In the genomic region with DNA sequence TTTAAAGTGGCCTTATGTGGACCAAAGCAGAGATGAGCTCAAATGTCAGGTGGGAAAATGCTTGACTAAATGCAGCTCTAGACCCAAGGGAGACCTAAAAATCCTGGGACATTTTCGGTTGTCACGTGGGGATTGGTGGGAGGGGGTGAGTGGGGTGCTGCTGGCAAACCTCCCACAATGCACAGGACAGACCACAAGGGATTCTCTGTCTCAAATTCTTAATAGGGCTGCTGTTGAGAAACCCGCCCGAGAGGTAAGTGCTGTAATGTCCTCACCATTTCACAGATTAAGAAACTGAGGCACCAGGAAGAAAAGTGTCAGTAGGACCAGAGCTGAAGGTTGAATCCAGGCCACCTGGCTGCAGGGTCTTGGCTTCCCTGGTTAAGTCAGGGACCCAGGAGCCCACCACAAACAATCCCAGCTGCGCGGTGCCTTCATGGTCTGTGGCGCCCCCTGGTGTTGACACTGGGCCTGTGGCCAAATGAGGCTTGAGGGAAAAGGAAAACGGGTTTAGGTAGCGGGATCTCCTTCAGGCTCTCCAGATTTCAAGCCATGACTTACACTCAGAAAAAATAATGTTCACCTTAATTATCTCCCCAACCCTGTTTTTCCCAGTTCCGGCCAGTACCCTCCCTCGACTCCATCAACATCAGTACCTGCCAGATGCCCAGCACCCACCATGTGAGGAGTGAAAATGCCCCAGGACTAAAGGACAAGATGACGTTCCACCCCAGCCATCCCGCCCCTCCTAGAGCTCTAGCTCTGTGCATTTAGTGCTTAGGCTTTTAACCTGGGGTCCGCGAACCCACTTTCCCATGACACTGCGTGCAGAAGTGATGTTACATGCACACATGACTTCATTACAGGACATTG, we compare ENCODE assay signal across 8 cellular contexts. TPM values are rescaled to one million over a fixed set of nuclear protein-coding genes. Genes with fewer than 3 reads are reported as not detected.
DNase-seq lines count a peak whose midpoint lies in the region; ATAC-seq and TF ChIP-seq lines count a peak whose summit lies in the region.

No MANE protein-coding gene starts in this region.

- peaks cover 30% of the 10 kb centered on the region for H3K27me3 ChIP-seq in CD4-positive, alpha-beta T cell (ENCODE audit: control insufficient read depth, insufficient read depth, low read length)
- H3K27me3 ChIP-seq in IMR-90 (ENCODE audit: control insufficient read depth, insufficient read depth, low read length) (peaks cover 20% of the 10 kb centered on the region), vagina (no peaks in the 10 kb centered on the region)

- H3K9me1 ChIP-seq in IMR-90 (ENCODE audit: insufficient read depth, low read length) = no peaks in the 10 kb centered on the region

- intact Hi-C loops in CD4-positive, alpha-beta T cell (cut with DNase I, micrococcal nuclease) = loop anchor here (1.0 to 5.0 kb wide), 4 partner anchors 82 to 132 kb away; no protein-coding TSS in a partner anchor
- intact Hi-C loops in IMR-90 (cut with micrococcal nuclease) = loop anchor here (1.0 kb wide), 3 partner anchors 96 to 186 kb away; no protein-coding TSS in a partner anchor
- intact Hi-C loops in vagina (cut with DNase I) = loop anchor here (10.0 kb wide), 1 partner anchor 130 kb away; no protein-coding TSS in a partner anchor

- H3K4me1 Mint-ChIP-seq in CD4-positive, alpha-beta T cell (ENCODE audit: low read depth) = no peaks in the 10 kb centered on the region
- peaks cover 0 to 2% of the 10 kb centered on the region in 2 donors for H3K4me1 Mint-ChIP-seq in effector memory CD8-positive, alpha-beta T cell (ENCODE audit: low read depth in 2 of 2)
- H3K4me1 Mint-ChIP-seq in nephron = no peaks in the 10 kb centered on the region

- ATAC-seq in CD4-positive, alpha-beta T cell (ENCODE audit: poor library complexity) = peak; percentile 54
- ATAC-seq in IMR-90 (ENCODE audit: low read depth) (0 out of 2 replicates have a peak, but pooled peaks have one; percentile 53), GM21390 (IDR thresholded peaks at IDR 0.05; ENCODE audit: unreplicated experiment) (no peak), GM21737 (IDR thresholded peaks at IDR 0.05; ENCODE audit: unreplicated experiment) (no peak)
- peak; percentile 52 for ATAC-seq in effector memory CD8-positive, alpha-beta T cell (replicated peaks)

- no peak overlapping the region for H2AK9ac ChIP-seq in IMR-90 (replicated peaks; ENCODE audit: low read depth, low read length, poor library complexity)

- H2BK120ac ChIP-seq in IMR-90 (ENCODE audit: low read depth, low read length) = no peak overlapping the region

- H3K14ac ChIP-seq in IMR-90 (replicated peaks; ENCODE audit: low read depth, low read length) = no peak overlapping the region

- no peak overlapping the region for H2AK5ac ChIP-seq in IMR-90 (ENCODE audit: low read depth, low read length)

- POLR2A ChIA-PET in CD4-positive, alpha-beta T cell (lab: Charles Lee) = interaction anchor here (1.2 kb wide), 1 partner anchor 126 kb away, joined by 3 read pairs; no protein-coding TSS in a partner anchor
- POLR2A ChIA-PET in IMR-90 (lab: Charles Lee; ENCODE audit: unreplicated experiment) = no interaction called here

- no peak overlapping the region for H4K8ac ChIP-seq in IMR-90 (ENCODE audit: low read depth in 2 of 2, low read length in 2 of 2)

- no peak overlapping the region for H3K18ac ChIP-seq in IMR-90 (ENCODE audit: low read depth, low read length)

- TF ChIP-seq RAD21 in IMR-90 (IDR thresholded peaks at IDR 0.05; ENCODE audit: low read length) = peak; percentile 72

- H4K20me1 ChIP-seq in IMR-90 (ENCODE audit: insufficient read depth, low read length) = no peaks in the 10 kb centered on the region

- dilution Hi-C loops in IMR-90 (cut with HindIII; ENCODE audit: low sequenced_read_pairs, unreplicated experiment) = no loop called here

- no peak overlapping the region for H4K5ac ChIP-seq in IMR-90 (ENCODE audit: low read depth, low read length)

- H3K9ac ChIP-seq in IMR-90 (ENCODE audit: low read depth, low read length) = no peak overlapping the region

- H2BK15ac ChIP-seq in IMR-90 (ENCODE audit: low read depth, low read length) = no peak overlapping the region

- H3K4me3 Mint-ChIP-seq in CD4-positive, alpha-beta T cell = no peak overlapping the region
- H3K4me3 Mint-ChIP-seq in effector memory CD8-positive, alpha-beta T cell = no peak overlapping the region
- no peak overlapping the region for H3K4me3 Mint-ChIP-seq in nephron

- H4K91ac ChIP-seq in IMR-90 (ENCODE audit: insufficient read depth, low read depth, low read length) = no peak overlapping the region

- peak; percentile 30 to 69 (median 49) for DNase-seq in CD4-positive, alpha-beta T cell
- DNase-seq in IMR-90 (no peak), vagina (ENCODE audit: extremely low spot score in 2 of 2) (peak in 1 of 2 donors; percentile 83)
- DNase-seq in activated CD4-positive, alpha-beta T cell treated with anti-CD3 and anti-CD28 coated beads for 48 hours = peak; percentile 68
- peak; percentile 49 to 61 (median 53) for DNase-seq in effector memory CD8-positive, alpha-beta T cell

- in situ Hi-C loops in IMR-90 (cut with MboI; ENCODE audit: low sequenced_read_pairs) = loop anchor here (10.0 kb wide), 1 partner anchor 100 kb away; no protein-coding TSS in a partner anchor

- no peak overlapping the region for H3K23ac ChIP-seq in IMR-90 (ENCODE audit: low read depth, low read length)

- peak; percentile 83 for TF ChIP-seq CTCF in CD4-positive, alpha-beta T cell (IDR thresholded peaks at IDR 0.05)
- TF ChIP-seq CTCF in IMR-90 (conservative IDR thresholded peaks at IDR 0.05; ENCODE audit: low read depth, low read length) = peak; percentile 65
- peak; percentile 72 to 80 (median 74) for TF ChIP-seq CTCF in nephron (IDR thresholded peaks at IDR 0.05; ENCODE audit: unreplicated experiment in 3 of 3)
- peak in 2 of 3 experiments; percentile 57 to 67 for TF ChIP-seq CTCF in vagina (IDR thresholded peaks at IDR 0.05)

- H3K27ac Mint-ChIP-seq in CD4-positive, alpha-beta T cell = no peak overlapping the region
- no peak overlapping the region for H3K27ac Mint-ChIP-seq in effector memory CD8-positive, alpha-beta T cell
- no peak overlapping the region for H3K27ac Mint-ChIP-seq in nephron

- no peaks in the 10 kb centered on the region for H3K9me3 ChIP-seq in CD4-positive, alpha-beta T cell (ENCODE audit: control insufficient read depth, low read length)
- H3K9me3 ChIP-seq in IMR-90 (ENCODE audit: control insufficient read depth, insufficient read depth, low read length) (no peaks in the 10 kb centered on the region), vagina (no peaks in the 10 kb centered on the region)

- WGBS in IMR-90 (ENCODE audit: extremely low coverage in 2 of 2, insufficient read length in 1 of 2), 2 experiments = no CpG with 5 or more reads among the region's 16 CpGs

- H3K36me3 Mint-ChIP-seq in CD4-positive, alpha-beta T cell (ENCODE audit: low read depth) = no peaks in the 10 kb centered on the region
- H3K36me3 Mint-ChIP-seq in effector memory CD8-positive, alpha-beta T cell (ENCODE audit: insufficient read depth) = no peaks in the 10 kb centered on the region
- H3K36me3 Mint-ChIP-seq in nephron (ENCODE audit: low read depth) = no peaks in the 10 kb centered on the region

- H3K27ac ChIP-seq in CD4-positive, alpha-beta T cell (ENCODE audit: low read depth, low read length) = no peak overlapping the region
- H3K27ac ChIP-seq in IMR-90 (ENCODE audit: insufficient read depth, low read length) = no peak overlapping the region
- no peak overlapping the region for H3K27ac ChIP-seq in vagina

- peak overlapping the region; percentile 63 for H2AFZ ChIP-seq in IMR-90 (replicated peaks; ENCODE audit: low read length, poor library complexity)

- H3K4me2 ChIP-seq in IMR-90 (ENCODE audit: low read depth, low read length) = no peak overlapping the region

- no TSS peak for BruUV-seq in IMR-90 (replicated peaks; lab: Mats Ljungman, UMichigan)

- no peaks in the 10 kb centered on the region for H3K79me1 ChIP-seq in IMR-90 (ENCODE audit: low read depth in 1 of 2, low read length in 2 of 2)

- H3K4ac ChIP-seq in IMR-90 (ENCODE audit: low read depth, low read length) = no peak overlapping the region

- CTCF ChIA-PET in CD4-positive, alpha-beta T cell (lab: Charles Lee) = interaction anchor here (0.6 to 2.4 kb wide), 5 partner anchors 77 to 132 kb away, joined by 3 to 17 read pairs (median 3); no protein-coding TSS in a partner anchor
- CTCF ChIA-PET in IMR-90 (lab: Yijun Ruan, JAX) = interaction anchor here (0.6 to 1.3 kb wide), 4 partner anchors 95 to 187 kb away, joined by 3 to 4 read pairs (median 3); no protein-coding TSS in a partner anchor

- H3K27me3 Mint-ChIP-seq in CD4-positive, alpha-beta T cell = peaks cover 75% of the 10 kb centered on the region
- peaks cover 75 to 84% of the 10 kb centered on the region in 2 donors for H3K27me3 Mint-ChIP-seq in effector memory CD8-positive, alpha-beta T cell
- peaks cover 94% of the 10 kb centered on the region for H3K27me3 Mint-ChIP-seq in nephron (ENCODE audit: low read depth)

- no peak overlapping the region for H2BK20ac ChIP-seq in IMR-90 (ENCODE audit: low read depth, low read length)

- H3K4me1 ChIP-seq in IMR-90 (ENCODE audit: control insufficient read depth, insufficient read depth, low read length) (no peaks in the 10 kb centered on the region), vagina (no peaks in the 10 kb centered on the region)

- TF ChIP-seq POLR2A in IMR-90 (IDR thresholded peaks at IDR 0.05; ENCODE audit: low read depth, low read length) (no peak), vagina (IDR thresholded peaks at IDR 0.05) (no peak)

- H3K56ac ChIP-seq in IMR-90 (ENCODE audit: extremely low read depth, insufficient read depth, low read length) = no peak overlapping the region

- H3K4me3 ChIP-seq in IMR-90 (ENCODE audit: insufficient read depth, low read depth, low read length) = no peak overlapping the region
- H3K4me3 ChIP-seq in vagina = no peak overlapping the region

- no peak overlapping the region for H2BK5ac ChIP-seq in IMR-90 (ENCODE audit: low read depth, low read length, poor library complexity, severe bottlenecking)

- no peaks in the 10 kb centered on the region for H3K9me3 Mint-ChIP-seq in CD4-positive, alpha-beta T cell
- no peaks in the 10 kb centered on the region for H3K9me3 Mint-ChIP-seq in effector memory CD8-positive, alpha-beta T cell
- H3K9me3 Mint-ChIP-seq in nephron = no peaks in the 10 kb centered on the region

- H3K36me3 ChIP-seq in IMR-90 (ENCODE audit: control insufficient read depth, insufficient read depth, low read length) (no peaks in the 10 kb centered on the region), vagina (no peaks in the 10 kb centered on the region)

TF ChIP-seq in IMR-90, 13 proteins besides CTCF, POLR2A, EP300 and RAD21:
- TF ChIP-seq MAFK (IDR thresholded peaks at IDR 0.05; ENCODE audit: low read depth, low read length) = no peak
- TF ChIP-seq RFX5 (IDR thresholded peaks at IDR 0.05; ENCODE audit: low read depth, low read length) = no peak
- TF ChIP-seq CHD1 (IDR thresholded peaks at IDR 0.05; ENCODE audit: low read depth, low read length) = no peak
- TF ChIP-seq NFE2L2 (IDR thresholded peaks at IDR 0.05; ENCODE audit: low read depth, low read length) = no peak
- peak; percentile 72 for TF ChIP-seq SMC3 (IDR thresholded peaks at IDR 0.05; ENCODE audit: low read depth, low read length)

RNA-seq across cellular contexts. Expression of a gene that starts 7.2 kb away (rescaled TPM):
- 1 to 10 TPM; 2.7 to 2.9 TPM for total RNA-seq in CD4-positive, alpha-beta T cell
- total RNA-seq in IMR-90 (2012; rRNA removed) = not detected in 2 replicates
- not detected in 2 replicates for polyA plus RNA-seq in IMR-90 (2012; rRNA removed)
- polyA plus RNA-seq in IMR-90 (2012; cell fraction: cytosol; rRNA removed) = 0.04 TPM in 1 of 2 replicates, not detected in the other
- polyA plus RNA-seq in IMR-90 (2012; cell fraction: nucleus; rRNA removed; ENCODE audit: low replicate concordance) = not detected in 2 replicates
- not detected for total RNA-seq in vagina

Comparison
In these comparisons a context has a peak if more than half of its experiments do, and no peak if none do; other contexts are left out.
1. ATAC-seq: peak in CD4-positive, alpha-beta T cell (single experiment), IMR-90 (single experiment) and effector memory CD8-positive, alpha-beta T cell (single experiment); none in GM21390 (single experiment) and GM21737 (single experiment).
2. Peak in every context shown above with its lines, with median percentiles within 50 percentile points of each other: CTCF ChIP-seq.